In genomic region chr17:3636154-3636907, GRCh38 we compare ENCODE assay signal across 8 cellular contexts. TPM values are rescaled to one million over a fixed set of nuclear protein-coding genes. Genes with fewer than 3 reads are reported as not detected.
DNase-seq lines count a peak whose midpoint lies in the region; ATAC-seq lines count a peak whose summit lies in the region.

TSS of gene CTNS (plus strand) at chr17:3636760. CDS start at chr17:3640207, 3,447 bp downstream.
TSS of gene SHPK (minus strand) at chr17:3636250. CDS start at chr17:3636219, 31 bp downstream.

- H3K9ac ChIP-seq in BLaER1 = peak within 1 kb of the TSS; percentile 98

- peaks cover 52% of the 10 kb centered on the region for H3K4me1 Mint-ChIP-seq in activated CD4-positive, alpha-beta T cell treated with anti-CD3 and anti-CD28 coated beads, Interleukin-2, amount 10 ng/mL, durations not matched to agents 7 days and 5 days

- peaks cover 7% of the 10 kb centered on the region for H3K36me3 Mint-ChIP-seq in activated CD4-positive, alpha-beta T cell treated with anti-CD3 and anti-CD28 coated beads, Interleukin-2, amount 10 ng/mL, durations not matched to agents 7 days and 5 days (ENCODE audit: low read depth)

- H3K4me3 Mint-ChIP-seq in activated CD4-positive, alpha-beta T cell treated with anti-CD3 and anti-CD28 coated beads, Interleukin-2, amount 10 ng/mL, durations not matched to agents 7 days and 5 days = peak within 1 kb of the TSS; percentile 89

- peak; percentile 95 for ATAC-seq in GM19328 (IDR thresholded peaks at IDR 0.05; ENCODE audit: unreplicated experiment)
- peak; percentile 88 for ATAC-seq in HG03520 (IDR thresholded peaks at IDR 0.05; ENCODE audit: unreplicated experiment)

- peak within 1 kb of the TSS; percentile 99 for H3K27ac ChIP-seq in BLaER1

- no peaks in the 10 kb centered on the region for H3K27me3 ChIP-seq in BLaER1

- peaks cover 72% of the 10 kb centered on the region for H3K4me1 ChIP-seq in BLaER1

- H4K20me1 ChIP-seq in BLaER1 = 0 out of 2 replicates have a peak, but pooled peaks cover 7% of the 10 kb centered on the region

- no peaks in the 10 kb centered on the region for H3K27me3 Mint-ChIP-seq in activated CD4-positive, alpha-beta T cell treated with anti-CD3 and anti-CD28 coated beads, Interleukin-2, amount 10 ng/mL, durations not matched to agents 7 days and 5 days

- POLR2A ChIA-PET in activated CD4-positive, alpha-beta T cell treated with anti-CD3 and anti-CD28 coated beads, Interleukin-2, amount 10 ng/mL, durations not matched to agents 7 days and 5 days (lab: Charles Lee) = interaction anchor here (0.5 to 1.0 kb wide), 2 partner anchors 78 to 822 kb away, joined by 3 read pairs; no protein-coding TSS in a partner anchor

- no peaks in the 10 kb centered on the region for H3K9me3 Mint-ChIP-seq in activated CD4-positive, alpha-beta T cell treated with anti-CD3 and anti-CD28 coated beads, Interleukin-2, amount 10 ng/mL, durations not matched to agents 7 days and 5 days

- H3K4me2 ChIP-seq in BLaER1 = peak within 1 kb of the TSS; percentile 96

- H3K4me3 ChIP-seq in BLaER1 = peak within 1 kb of the TSS; percentile 87

- CTCF ChIA-PET in activated CD4-positive, alpha-beta T cell treated with anti-CD3 and anti-CD28 coated beads, Interleukin-2, amount 10 ng/mL, durations not matched to agents 7 days and 5 days (lab: Charles Lee) = interaction anchor here (0.7 to 1.4 kb wide), 7 partner anchors 11 to 211 kb away, joined by 3 to 9 read pairs (median 4); no protein-coding TSS in a partner anchor

- H3K36me3 ChIP-seq in BLaER1 = peaks cover 18% of the 10 kb centered on the region

- H3K27ac Mint-ChIP-seq in activated CD4-positive, alpha-beta T cell treated with anti-CD3 and anti-CD28 coated beads, Interleukin-2, amount 10 ng/mL, durations not matched to agents 7 days and 5 days = peak within 1 kb of the TSS; percentile 99

- DNase-seq in NCI-H69 (lab: John Stamatoyannopoulos, UW) = peak; percentile 95
- peak; percentile 96 for DNase-seq in activated CD4-positive, alpha-beta T cell treated with anti-CD3 and anti-CD28 coated beads, Interleukin-2, amount 10 ng/mL, durations not matched to agents 7 days and 5 days
- peak; percentile 94 for DNase-seq in cortex of kidney (lab: John Stamatoyannopoulos, UW)
- DNase-seq in left kidney (ENCODE audit: low read depth, low spot score) = peak; percentile 99
- DNase-seq in stimulated activated CD4-positive, alpha-beta T cell treated with anti-CD3 and anti-CD28 coated beads, Interleukin-2, amount 100 ng/mL, for 24 hours = peak; percentile 95 to 96

- H3K9me3 ChIP-seq in BLaER1 = no peaks in the 10 kb centered on the region

RNA-seq across cellular contexts. Expression of gene CTNS, which starts in this region (rescaled TPM):
- 10 to 100 TPM; 10.3 TPM for total RNA-seq in activated CD4-positive, alpha-beta T cell treated with anti-CD3 and anti-CD28 coated beads, Interleukin-2, amount 10 ng/mL, durations not matched to agents 7 days and 5 days

RNA-seq across cellular contexts. Expression of gene SHPK, which starts in this region (rescaled TPM):
- total RNA-seq in activated CD4-positive, alpha-beta T cell treated with anti-CD3 and anti-CD28 coated beads, Interleukin-2, amount 10 ng/mL, durations not matched to agents 7 days and 5 days = 10 to 100 TPM; 11.5 to 12.3 TPM

Comparison
In these comparisons a context has a peak if more than half of its experiments do, and no peak if none do; other contexts are left out.
1. Peak in every context shown above with its lines: DNase-seq, ATAC-seq, H3K4me3 ChIP-seq and H3K27ac ChIP-seq.